Comparison of ENCODE assay signal across 1 cellular context in genomic region chr2:39227628-39228412, GRCh38.
TF ChIP-seq lines count a peak whose summit lies in the region.

No MANE protein-coding gene starts in this region.

TF ChIP-seq in K562, 482 proteins besides CTCF, POLR2A, EP300 and RAD21 (continued from another document and continues in another):
- no peak for TF ChIP-seq PBX2 (CRISPR knock-in tag; IDR thresholded peaks at IDR 0.05; ENCODE audit: low read depth)
- TF ChIP-seq PBX2 (tag; conservative IDR thresholded peaks at IDR 0.05; ENCODE audit: low read depth) = peak; percentile 67
- no peak for TF ChIP-seq ELK3 (CRISPR knock-in tag; IDR thresholded peaks at IDR 0.05)
- TF ChIP-seq TRIM25 (IDR thresholded peaks at IDR 0.05; ENCODE audit: borderline replicate concordance) = no peak
- no peak for TF ChIP-seq RFX5 (IDR thresholded peaks at IDR 0.05; ENCODE audit: low read depth, low read length)
- peak; percentile 38; the same call in 1 of the 2 replicates for TF ChIP-seq TFAP4 (CRISPR knock-in tag; IDR thresholded peaks at IDR 0.05; ENCODE audit: borderline replicate concordance)
- TF ChIP-seq SAP30 (IDR thresholded peaks at IDR 0.05; ENCODE audit: borderline replicate concordance, insufficient read depth, low read depth, low read length, poor library complexity, severe bottlenecking) = no peak
- TF ChIP-seq HMG20A (CRISPR knock-in tag; conservative IDR thresholded peaks at IDR 0.05) = no peak
- no peak for TF ChIP-seq ZNF347 (CRISPR knock-in tag; IDR thresholded peaks at IDR 0.05; ENCODE audit: low read depth)
- no peak for TF ChIP-seq U2AF2 (optimal IDR thresholded peaks at IDR 0.05; ENCODE audit: low read depth, low read length)
- no peak for TF ChIP-seq HNRNPLL (IDR thresholded peaks at IDR 0.05; ENCODE audit: low read depth, low read length, poor library complexity, severe bottlenecking)
- no peak for TF ChIP-seq SIRT6 (IDR thresholded peaks at IDR 0.05; ENCODE audit: low read depth, low read length)
- TF ChIP-seq BRF2 (IDR thresholded peaks at IDR 0.05; ENCODE audit: borderline replicate concordance, insufficient read depth, insufficient read length) = no peak
- no peak for TF ChIP-seq STAT6 (CRISPR knock-in tag; IDR thresholded peaks at IDR 0.05)
- TF ChIP-seq MGA (IDR thresholded peaks at IDR 0.05) = no peak
- 0 out of 4 replicates have a peak, but pooled peaks of 1 of the 2 experiments have one; percentile 34 for TF ChIP-seq ZMIZ1 (IDR thresholded peaks at IDR 0.05; ENCODE audit: low read depth in 2 of 2, low read length in 2 of 2)
- TF ChIP-seq CREB3 (tag; conservative IDR thresholded peaks at IDR 0.05; ENCODE audit: low read depth) = 0 out of 2 replicates have a peak, but pooled peaks have one; percentile 35
- TF ChIP-seq ZNF184 (CRISPR knock-in tag; IDR thresholded peaks at IDR 0.05) = no peak
